9 cellular contexts compared by ENCODE assay signal in the genomic region with DNA sequence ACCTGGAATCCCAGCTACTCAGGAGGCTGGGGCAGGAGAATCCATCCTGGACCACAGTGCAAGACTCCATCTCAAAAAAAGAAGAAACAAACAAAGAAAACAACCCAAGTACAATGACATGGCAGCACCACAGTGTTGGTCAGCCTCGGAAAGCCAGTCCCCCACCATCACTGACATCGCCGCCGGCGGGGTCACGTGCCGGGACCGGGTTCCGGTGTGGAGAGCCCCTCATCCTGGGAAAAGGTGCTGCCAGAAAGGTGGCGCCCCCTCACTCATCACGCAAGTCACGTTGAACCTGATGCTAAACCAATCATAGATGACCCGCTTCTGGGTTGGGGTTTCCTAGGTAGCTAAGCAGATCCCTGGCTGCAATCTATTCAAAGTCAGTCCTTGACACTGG.
"Had no signal": no experiment of that assay in that cellular context is flagged by ENCODE, and none has a peak within 500 bp of the region (broad histone marks: within the 10 kb centered on the region; RNA-seq: fewer than 3 reads in every experiment).

No MANE protein-coding gene starts in this region.

- H3K27ac Mint-ChIP-seq: HFFc6 had no signal

- H3K9ac ChIP-seq: KMS-11 had no signal

- H3K27ac ChIP-seq: HL-60, KMS-11 had no signal

- H3K4me3 Mint-ChIP-seq: HFFc6 had no signal

- H3K9me3 ChIP-seq: HAP-1 had no signal

- DNase-seq: GOT3, H7, HFFc6, IMR-90, Kasumi-1, KBM-7 had no signal

- H3K4me2 ChIP-seq: KMS-11 had no signal

- H3K4me3 ChIP-seq: HAP-1 had no signal

- H3K9me3 Mint-ChIP-seq: HFFc6 had no signal
